7 cellular contexts compared by ENCODE assay signal in the genomic region with DNA sequence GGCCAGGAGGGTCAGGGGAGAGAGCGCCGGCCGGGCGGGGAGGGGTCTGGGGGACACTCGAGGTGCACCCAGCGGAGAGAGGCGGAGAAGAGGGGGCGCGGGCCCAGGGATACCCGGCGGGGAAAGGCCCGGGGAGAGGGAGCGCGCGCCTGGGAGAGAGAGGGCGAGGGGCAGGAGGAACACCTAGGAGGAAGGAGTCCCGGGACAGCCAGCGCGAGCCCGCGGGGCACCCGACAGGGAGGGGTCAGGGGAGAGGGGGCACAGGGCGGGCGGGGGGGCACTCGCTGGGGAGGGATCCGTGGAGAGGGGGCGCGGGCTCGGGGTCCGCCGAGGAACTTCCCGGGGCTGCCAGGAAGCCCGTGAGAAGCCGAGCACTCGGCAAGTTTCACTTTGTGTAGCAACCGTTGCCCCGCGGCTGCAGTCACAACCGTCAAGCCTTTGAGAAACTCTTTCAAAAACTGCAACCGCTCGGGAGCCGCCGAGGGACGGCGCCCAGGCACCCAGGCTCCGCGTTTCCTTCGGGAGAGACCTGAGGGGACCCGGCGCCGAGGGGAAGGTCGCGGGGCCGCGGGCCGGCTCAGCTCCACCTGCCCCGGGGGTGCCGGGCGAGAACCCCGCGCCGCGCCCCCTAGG. TPM values are rescaled to one million over a fixed set of nuclear protein-coding genes. Genes with fewer than 3 reads are reported as not detected.
DNase-seq lines count a peak whose midpoint lies in the region; ATAC-seq, FAIRE-seq and TF ChIP-seq lines count a peak whose summit lies in the region.

No MANE protein-coding gene starts in this region.

- peak overlapping the region; percentile 67 for H3K4me3 ChIP-seq in NB4 (ENCODE audit: low read depth, low read length)

- H3K36me3 Mint-ChIP-seq in HFFc6 (ENCODE audit: low read depth) = peaks cover 44% of the 10 kb centered on the region

- TF ChIP-seq CTCF in HFFc6 (IDR thresholded peaks at IDR 0.05) = no peak
- TF ChIP-seq CTCF in NB4 (IDR thresholded peaks at IDR 0.05; ENCODE audit: low read depth, low read length) = no peak

- H3K27ac Mint-ChIP-seq in HFFc6 = peak overlapping the region; percentile 70

- peak; percentile 9 for FAIRE-seq in GM12892 (lab: Jason Lieb, UNC)

- peak; percentile 63 for ATAC-seq in left lobe of liver

- peaks cover 6% of the 10 kb centered on the region for H3K27me3 Mint-ChIP-seq in HFFc6 (ENCODE audit: insufficient read depth)

- DNase-seq in GM12892 (ENCODE audit: insufficient read length) (peak; percentile 53), HFFc6 (peak; percentile 66), NB4 (ENCODE audit: low read depth) (peak; percentile 82), left lobe of liver (ENCODE audit: low spot score) (peak; percentile 72)
- DNase-seq in activated CD4-positive, alpha-beta T cell treated with anti-CD3 and anti-CD28 coated beads for 24 hours (ENCODE audit: low read depth in 2 of 2) = peak; percentile 40 to 47
- peak; percentile 72 for DNase-seq in stimulated activated CD4-positive, alpha-beta T cell treated with anti-CD3 and anti-CD28 coated beads, Interleukin-4, amount 100 ng/mL, for 24 hours

- H3K9me3 Mint-ChIP-seq in HFFc6 = no peaks in the 10 kb centered on the region

- no peak for TF ChIP-seq POLR2A in GM12892 (IDR thresholded peaks at IDR 0.05; ENCODE audit: low read depth, low read length)
- TF ChIP-seq POLR2A in NB4 (IDR thresholded peaks at IDR 0.05; ENCODE audit: extremely low read depth, insufficient read length) = no peak

- peak overlapping the region; percentile 81 for H3K4me3 Mint-ChIP-seq in HFFc6

- H3K27ac ChIP-seq in cingulate gyrus (ENCODE audit: low read depth, low read length) = peak overlapping the region; percentile 47

- peaks cover 51% of the 10 kb centered on the region for H3K4me1 Mint-ChIP-seq in HFFc6 (ENCODE audit: low read depth)

RNA-seq across cellular contexts. Expression of gene EZR, which starts 0.5 kb away (rescaled TPM):
- polyA plus RNA-seq in GM12892 (2012; ENCODE audit: missing spikeins) = 137 TPM
- total RNA-seq in HFFc6 (2021; fragmentation: NEBNext Ultra II Directional; extraction: Animal tissue kit (Norgen Biotek cat#: 25700)) = 100 to 1,000 TPM; 118 to 183 (median 178) TPM
- total RNA-seq in left lobe of liver = 57.0 TPM

Comparison
In these comparisons a context has a peak if more than half of its experiments do, and no peak if none do; other contexts are left out.
1. Peak in every context shown above with its lines: DNase-seq, ATAC-seq, H3K4me3 ChIP-seq and H3K27ac ChIP-seq.